Comparison of ENCODE assay signal across 19 cellular contexts in the genomic region with DNA sequence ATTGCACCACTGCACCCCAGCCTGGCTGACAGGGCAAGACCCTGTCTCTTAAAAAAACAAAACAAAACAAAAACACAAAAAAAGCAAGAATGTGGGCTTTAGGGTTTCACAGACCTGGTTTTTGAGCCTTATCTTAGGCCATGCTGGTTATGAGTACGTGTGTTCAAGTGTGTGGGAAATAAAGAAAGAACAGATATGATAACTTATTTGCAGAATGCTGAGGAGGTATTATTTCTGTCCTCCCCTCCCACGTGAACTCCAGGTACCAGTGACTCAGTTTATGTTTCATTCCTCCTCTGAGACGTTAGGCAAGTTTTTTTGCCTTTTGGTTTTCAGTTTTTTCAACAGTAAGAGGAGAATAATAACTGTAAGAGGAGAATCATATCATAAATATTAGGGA. TPM values are rescaled to one million over a fixed set of nuclear protein-coding genes. Genes with fewer than 3 reads are reported as not detected.
A peak's percentile ranks its signal among the peaks of the same experiment; 100 is the strongest.
DNase-seq lines count a peak whose midpoint lies in the region; ATAC-seq, FAIRE-seq and TF ChIP-seq lines count a peak whose summit lies in the region.
"Had no signal": no experiment of that assay in that cellular context is flagged by ENCODE, and none has a peak within 500 bp of the region (broad histone marks: within the 10 kb centered on the region; RNA-seq: fewer than 3 reads in every experiment).

No MANE protein-coding gene starts in this region.

- peaks cover 9% of the 10 kb centered on the region for H3K36me3 Mint-ChIP-seq in activated CD4-positive, alpha-beta T cell treated with anti-CD3 and anti-CD28 coated beads for 36 hours (ENCODE audit: low read depth)
- peaks cover 21% of the 10 kb centered on the region for H3K36me3 Mint-ChIP-seq in activated CD4-positive, alpha-beta T cell treated with anti-CD3 and anti-CD28 coated beads, Interleukin-2, amount 10 ng/mL, durations not matched to agents 7 days and 5 days (ENCODE audit: low read depth)
- peaks cover 27% of the 10 kb centered on the region for H3K36me3 Mint-ChIP-seq in stimulated activated effector memory CD8-positive, alpha-beta T cell treated with anti-CD3 and anti-CD28 coated beads, Interleukin-12 subunit alpha, Interleukin-12 subunit beta, amount 100 ng/mL, for 72 hours

- H3K4me1 Mint-ChIP-seq in activated CD4-positive, alpha-beta T cell treated with anti-CD3 and anti-CD28 coated beads for 36 hours: peaks cover 37% of the 10 kb centered on the region
- peaks cover 32% of the 10 kb centered on the region for H3K4me1 Mint-ChIP-seq in activated CD4-positive, alpha-beta T cell treated with anti-CD3 and anti-CD28 coated beads, Interleukin-2, amount 10 ng/mL, durations not matched to agents 7 days and 5 days
- peaks cover 34% of the 10 kb centered on the region for H3K4me1 Mint-ChIP-seq in stimulated activated effector memory CD8-positive, alpha-beta T cell treated with anti-CD3 and anti-CD28 coated beads, Interleukin-12 subunit alpha, Interleukin-12 subunit beta, amount 100 ng/mL, for 72 hours
- H3K4me1 Mint-ChIP-seq: GM23338, H9 had no signal

- H3K27ac Mint-ChIP-seq in activated CD4-positive, alpha-beta T cell treated with anti-CD3 and anti-CD28 coated beads for 36 hours: no peak overlapping the region
- no peak overlapping the region for H3K27ac Mint-ChIP-seq in activated CD4-positive, alpha-beta T cell treated with anti-CD3 and anti-CD28 coated beads, Interleukin-2, amount 10 ng/mL, durations not matched to agents 7 days and 5 days
- H3K27ac Mint-ChIP-seq in stimulated activated effector memory CD8-positive, alpha-beta T cell treated with anti-CD3 and anti-CD28 coated beads, Interleukin-12 subunit alpha, Interleukin-12 subunit beta, amount 100 ng/mL, for 72 hours: no peak overlapping the region
- H3K27ac Mint-ChIP-seq: B cell; CD8-positive, alpha-beta T cell; GM23338; H9 had no signal

- ATAC-seq in activated CD4-positive, alpha-beta T cell treated with anti-CD3 and anti-CD28 coated beads for 36 hours: peak; percentile 30
- ATAC-seq in stimulated activated effector memory CD8-positive, alpha-beta T cell treated with anti-CD3 and anti-CD28 coated beads, Interleukin-12 subunit alpha, Interleukin-12 subunit beta, amount 100 ng/mL, for 72 hours: peak; percentile 73
- ATAC-seq in upper lobe of right lung: no peak

- no peak overlapping the region for H3K27ac ChIP-seq in upper lobe of right lung
- H3K27ac ChIP-seq: 22Rv1, BLaER1, C4-2B had no signal

- no peaks in the 10 kb centered on the region for H3K9me3 Mint-ChIP-seq in activated CD4-positive, alpha-beta T cell treated with anti-CD3 and anti-CD28 coated beads for 36 hours (ENCODE audit: low read depth)
- H3K9me3 Mint-ChIP-seq in activated CD4-positive, alpha-beta T cell treated with anti-CD3 and anti-CD28 coated beads, Interleukin-2, amount 10 ng/mL, durations not matched to agents 7 days and 5 days: no peaks in the 10 kb centered on the region
- H3K9me3 Mint-ChIP-seq in stimulated activated effector memory CD8-positive, alpha-beta T cell treated with anti-CD3 and anti-CD28 coated beads, Interleukin-12 subunit alpha, Interleukin-12 subunit beta, amount 100 ng/mL, for 72 hours: no peaks in the 10 kb centered on the region
- H3K9me3 Mint-ChIP-seq: CD4-positive, CD25-positive, alpha-beta regulatory T cell; CD8-positive, alpha-beta T cell; GM23338; H9 had no signal

- H3K27me3 Mint-ChIP-seq in activated CD4-positive, alpha-beta T cell treated with anti-CD3 and anti-CD28 coated beads for 36 hours: no peaks in the 10 kb centered on the region
- H3K27me3 Mint-ChIP-seq in activated CD4-positive, alpha-beta T cell treated with anti-CD3 and anti-CD28 coated beads, Interleukin-2, amount 10 ng/mL, durations not matched to agents 7 days and 5 days: no peaks in the 10 kb centered on the region
- H3K27me3 Mint-ChIP-seq: B cell; CD4-positive, CD25-positive, alpha-beta regulatory T cell had no signal

- FAIRE-seq in GM18507 (lab: Jason Lieb, UNC): peak; percentile 53
- FAIRE-seq: A204.1, GM12892 had no signal

- H3K27me3 ChIP-seq in upper lobe of right lung: no peaks in the 10 kb centered on the region
- H3K27me3 ChIP-seq: BLaER1 had no signal

- DNase-seq in activated CD4-positive, alpha-beta T cell treated with anti-CD3 and anti-CD28 coated beads for 36 hours: no peak
- no peak for DNase-seq in activated CD4-positive, alpha-beta T cell treated with anti-CD3 and anti-CD28 coated beads, Interleukin-2, amount 10 ng/mL, durations not matched to agents 7 days and 5 days
- DNase-seq in GM18507 (ENCODE audit: extremely low spot score, insufficient read length, low read depth): no peak
- peak; percentile 22 for DNase-seq in amniotic epithelial cell (ENCODE audit: low read depth)
- DNase-seq in stimulated activated effector memory CD8-positive, alpha-beta T cell treated with anti-CD3 and anti-CD28 coated beads, Interleukin-12 subunit alpha, Interleukin-12 subunit beta, amount 100 ng/mL, for 72 hours (ENCODE audit: low spot score in 2 of 2): no peak
- no peak for DNase-seq in upper lobe of right lung
- DNase-seq in stimulated activated CD4-positive, alpha-beta T cell treated with anti-CD3 and anti-CD28 coated beads, Interleukin-2, amount 100 ng/mL, for 48 hours: no peak
- DNase-seq: DMS153, H9 had no signal

- CTCF ChIA-PET in activated CD4-positive, alpha-beta T cell treated with anti-CD3 and anti-CD28 coated beads for 36 hours (lab: Charles Lee): interaction anchor here (0.7 to 5.6 kb wide), 6 partner anchors 14 to 139 kb away, joined by 4 to 67 read pairs (median 9); a partner anchor contains a TSS
- CTCF ChIA-PET in activated CD4-positive, alpha-beta T cell treated with anti-CD3 and anti-CD28 coated beads, Interleukin-2, amount 10 ng/mL, durations not matched to agents 7 days and 5 days (lab: Charles Lee): interaction anchor here (1.1 to 1.6 kb wide), 3 partner anchors 37 to 138 kb away, joined by 3 to 7 read pairs (median 3); no protein-coding TSS in a partner anchor

- H3K9me3 ChIP-seq in upper lobe of right lung: no peaks in the 10 kb centered on the region
- H3K9me3 ChIP-seq: Caco-2 had no signal

- no peak overlapping the region for H3K4me3 Mint-ChIP-seq in activated CD4-positive, alpha-beta T cell treated with anti-CD3 and anti-CD28 coated beads for 36 hours
- no peak overlapping the region for H3K4me3 Mint-ChIP-seq in activated CD4-positive, alpha-beta T cell treated with anti-CD3 and anti-CD28 coated beads, Interleukin-2, amount 10 ng/mL, durations not matched to agents 7 days and 5 days
- H3K4me3 Mint-ChIP-seq in stimulated activated effector memory CD8-positive, alpha-beta T cell treated with anti-CD3 and anti-CD28 coated beads, Interleukin-12 subunit alpha, Interleukin-12 subunit beta, amount 100 ng/mL, for 72 hours: no peak overlapping the region
- H3K4me3 Mint-ChIP-seq: B cell; CD8-positive, alpha-beta T cell; GM23338; H9 had no signal

- intact Hi-C loops in activated CD4-positive, alpha-beta T cell treated with anti-CD3 and anti-CD28 coated beads for 36 hours (cut with DNase I, micrococcal nuclease): loop anchor here in 1 of 2 experiments (1.0 kb wide), 2 partner anchors 49 to 139 kb away; a partner anchor contains a TSS
- intact Hi-C loops in upper lobe of right lung (cut with DNase I): no loop called here

- peaks cover 7% of the 10 kb centered on the region for H3K4me1 ChIP-seq in upper lobe of right lung
- H3K4me1 ChIP-seq: BLaER1, Caco-2 had no signal

- POLR2A ChIA-PET in activated CD4-positive, alpha-beta T cell treated with anti-CD3 and anti-CD28 coated beads for 36 hours (lab: Charles Lee): no interaction called here
- POLR2A ChIA-PET in activated CD4-positive, alpha-beta T cell treated with anti-CD3 and anti-CD28 coated beads, Interleukin-2, amount 10 ng/mL, durations not matched to agents 7 days and 5 days (lab: Charles Lee): no interaction called here

- TF ChIP-seq CTCF in upper lobe of right lung (IDR thresholded peaks at IDR 0.05): no peak

- H3K36me3 ChIP-seq in upper lobe of right lung: peaks cover 8% of the 10 kb centered on the region

- no peak overlapping the region for H3K4me3 ChIP-seq in upper lobe of right lung
- H3K4me3 ChIP-seq: BLaER1, GM23338 had no signal

RNA-seq across cellular contexts. Expression of a gene that starts 49.3 kb away (rescaled TPM):
- 10 to 100 TPM; 38.4 to 57.9 TPM for total RNA-seq in activated CD4-positive, alpha-beta T cell treated with anti-CD3 and anti-CD28 coated beads for 36 hours
- total RNA-seq in activated CD4-positive, alpha-beta T cell treated with anti-CD3 and anti-CD28 coated beads, Interleukin-2, amount 10 ng/mL, durations not matched to agents 7 days and 5 days: 10 to 100 TPM; 56.6 to 72.1 TPM
- 46.5 TPM for total RNA-seq in upper lobe of right lung
